ENCODE assay signal across 8 cellular contexts in genomic region chr11:118530683-118531596, GRCh38. TPM values are rescaled to one million over a fixed set of nuclear protein-coding genes. Genes with fewer than 3 reads are reported as not detected.
A peak's percentile ranks its signal among the peaks of the same experiment; 100 is the strongest.
DNase-seq lines count a peak whose midpoint lies in the region; ATAC-seq and TF ChIP-seq lines count a peak whose summit lies in the region.

TMEM25 (plus strand) TSS chr11:118531192; CDS start chr11:118531802, 610 bp downstream.

- H4K20me1 ChIP-seq in DOHH2 (ENCODE audit: control insufficient read depth, insufficient read depth, low read depth, low read length) (no peaks in the 10 kb centered on the region), GM23248 (ENCODE audit: insufficient read depth) (no peaks in the 10 kb centered on the region)

- peaks cover 27% of the 10 kb centered on the region for H3K4me1 Mint-ChIP-seq in activated CD4-positive, alpha-beta T cell treated with anti-CD3 and anti-CD28 coated beads for 36 hours

- TF ChIP-seq CTCF in DOHH2 (IDR thresholded peaks at IDR 0.05; ENCODE audit: low read depth, low read length, poor library complexity, severe bottlenecking), result no peak
- no peak for TF ChIP-seq CTCF in coronary artery (IDR thresholded peaks at IDR 0.05)

- H3K9me3 ChIP-seq in DOHH2 (ENCODE audit: control insufficient read depth, insufficient read depth, low read length) (no peaks in the 10 kb centered on the region), GM23248 (ENCODE audit: low read depth) (no peaks in the 10 kb centered on the region)

- H3K79me2 ChIP-seq in DOHH2 (ENCODE audit: control insufficient read depth, low read length) (no peaks in the 10 kb centered on the region), GM23248 (ENCODE audit: insufficient read depth) (no peaks in the 10 kb centered on the region)

- POLR2A ChIA-PET in activated CD4-positive, alpha-beta T cell treated with anti-CD3 and anti-CD28 coated beads for 36 hours (lab: Charles Lee), result interaction anchor here (0.6 kb wide), 1 partner anchor 43 kb away, joined by 4 read pairs; no protein-coding TSS in a partner anchor

- no peaks in the 10 kb centered on the region for H3K9me2 ChIP-seq in DOHH2 (replicated peaks; ENCODE audit: control insufficient read depth, low read length)
- no peaks in the 10 kb centered on the region for H3K9me2 ChIP-seq in GM23248 (ENCODE audit: insufficient read depth)

- ATAC-seq in activated CD4-positive, alpha-beta T cell treated with anti-CD3 and anti-CD28 coated beads for 36 hours, result peak; percentile 90
- ATAC-seq in left lobe of liver, result peak; percentile 48

- H3K4me2 ChIP-seq in DOHH2 (ENCODE audit: low read length) (peak within 1 kb of the TSS; percentile 77), GM23248 (ENCODE audit: unreplicated experiment) (peak within 1 kb of the TSS; percentile 55)

- H3K4me1 ChIP-seq in DOHH2 (ENCODE audit: control insufficient read depth, low read length), result peaks cover 18% of the 10 kb centered on the region
- H3K4me1 ChIP-seq in GM23248 (ENCODE audit: insufficient read depth), result no peaks in the 10 kb centered on the region

- intact Hi-C loops in activated CD4-positive, alpha-beta T cell treated with anti-CD3 and anti-CD28 coated beads for 36 hours (cut with DNase I, micrococcal nuclease), result loop anchor here (2.0 to 5.0 kb wide), 2 partner anchors 36 to 42 kb away; partner anchors contain the start of genes ARCN1 (in 1 of the 2) and IFT46 (in 1 of the 2)

- H3K27me3 ChIP-seq in DOHH2 (ENCODE audit: control insufficient read depth, low read length), result 0 out of 2 replicates have a peak, but pooled peaks cover 3% of the 10 kb centered on the region
- no peaks in the 10 kb centered on the region for H3K27me3 ChIP-seq in GM23248 (replicated peaks; ENCODE audit: insufficient read depth)

- H3K27ac Mint-ChIP-seq in activated CD4-positive, alpha-beta T cell treated with anti-CD3 and anti-CD28 coated beads for 36 hours, result peak within 1 kb of the TSS; percentile 75

- in situ Hi-C loops in GM23248 (cut with MboI), result no loop called here

- no peaks in the 10 kb centered on the region for H3K27me3 Mint-ChIP-seq in activated CD4-positive, alpha-beta T cell treated with anti-CD3 and anti-CD28 coated beads for 36 hours

- H3K36me3 Mint-ChIP-seq in activated CD4-positive, alpha-beta T cell treated with anti-CD3 and anti-CD28 coated beads for 36 hours (ENCODE audit: low read depth), result peaks cover 3% of the 10 kb centered on the region

- CTCF ChIA-PET in activated CD4-positive, alpha-beta T cell treated with anti-CD3 and anti-CD28 coated beads for 36 hours (lab: Charles Lee), result interaction anchor here (0.6 to 1.0 kb wide), 4 partner anchors 22 to 415 kb away, joined by 3 to 5 read pairs (median 4); no protein-coding TSS in a partner anchor

- H3K36me3 ChIP-seq in DOHH2 (ENCODE audit: control insufficient read depth, low read length) (no peaks in the 10 kb centered on the region), GM23248 (ENCODE audit: low read depth) (no peaks in the 10 kb centered on the region)

- H2AFZ ChIP-seq in GM23248, result peak within 1 kb of the TSS; percentile 84

- H3F3A ChIP-seq in DOHH2 (ENCODE audit: control insufficient read depth, insufficient read depth) (peaks cover 11% of the 10 kb centered on the region), GM23248 (ENCODE audit: insufficient read depth) (no peaks in the 10 kb centered on the region)

- WGBS in GM23248 (ENCODE audit: low coverage in 1 of 2, low lambda C conversion rate in 2 of 2, missing lambda C conversion rate in 2 of 2), 2 experiments, result 5 to 7% methylated on average over 45 to 49 of the region's 94 CpGs

- H3K9me3 Mint-ChIP-seq in activated CD4-positive, alpha-beta T cell treated with anti-CD3 and anti-CD28 coated beads for 36 hours (ENCODE audit: low read depth), result no peaks in the 10 kb centered on the region

- peak within 1 kb of the TSS; percentile 82 for H3K4me3 Mint-ChIP-seq in activated CD4-positive, alpha-beta T cell treated with anti-CD3 and anti-CD28 coated beads for 36 hours

- peak; percentile 64 for DNase-seq in GM23248
- DNase-seq in NCI-H1930 (lab: John Stamatoyannopoulos, UW), result peak; percentile 50 to 66
- peak; percentile 87 for DNase-seq in activated CD4-positive, alpha-beta T cell treated with anti-CD3 and anti-CD28 coated beads for 36 hours
- DNase-seq in coronary artery (ENCODE audit: low spot score), result no peak
- DNase-seq in left lobe of liver (ENCODE audit: low spot score), result peak; percentile 76
- peak; percentile 76 for DNase-seq in stimulated activated CD4-positive, alpha-beta T cell treated with anti-CD3 and anti-CD28 coated beads, Interleukin-1b, Interleukin-23, amount 100 ng/mL, for 48 hours
- no peak for DNase-seq in Kasumi-1 (lab: John Stamatoyannopoulos, UW)

- H3K4me3 ChIP-seq in DOHH2 (ENCODE audit: low read length) (peak within 1 kb of the TSS; percentile 85), GM23248 (peak within 1 kb of the TSS; percentile 74), coronary artery (peak within 1 kb of the TSS; percentile 87)

- H3K9ac ChIP-seq in GM23248, result peak within 1 kb of the TSS; percentile 56

- H3K27ac ChIP-seq in DOHH2 (ENCODE audit: low read depth, low read length), result no peak within 1 kb of the TSS
- no peak within 1 kb of the TSS for H3K27ac ChIP-seq in GM23248
- peak within 1 kb of the TSS; percentile 47 to 85 for H3K27ac ChIP-seq in coronary artery

RNA-seq across cellular contexts. Expression of gene TMEM25, which starts in this region (rescaled TPM):
- total RNA-seq in GM23248 (2014; rRNA removed; shearing (Covaris generic)), result 4.2 and 10.6 TPM in 2 replicates
- polyA plus RNA-seq in GM23248 (2016; fragmentation: Nextera tagmentation; extraction: Ambion mirVana), result 7.1 and 7.5 TPM in 2 replicates
- 10 to 100 TPM; 12.2 to 17.4 TPM for total RNA-seq in activated CD4-positive, alpha-beta T cell treated with anti-CD3 and anti-CD28 coated beads for 36 hours
- 37.5 TPM for total RNA-seq in left lobe of liver

Comparison
In these comparisons a context has a peak if more than half of its experiments do, and no peak if none do; other contexts are left out.
1. H3K27ac ChIP-seq: peak in coronary artery (2 of 2); none in DOHH2 (single experiment) and GM23248 (single experiment).
2. DNase-seq: peak in GM23248 (single experiment), NCI-H1930 (2 of 2), activated CD4-positive, alpha-beta T cell treated with anti-CD3 and anti-CD28 coated beads for 36 hours (single experiment), left lobe of liver (single experiment) and stimulated activated CD4-positive, alpha-beta T cell treated with anti-CD3 and anti-CD28 coated beads, Interleukin-1b, Interleukin-23, amount 100 ng/mL, for 48 hours (single experiment); none in coronary artery (single experiment) and Kasumi-1 (0 of 2).
3. Peak in every context shown above with its lines, with median percentiles within 50 percentile points of each other: H3K4me3 ChIP-seq.